Comparison of ENCODE assay signal across 27 cellular contexts in genomic region chr12:125128380-125128779, GRCh38. TPM values are rescaled to one million over a fixed set of nuclear protein-coding genes. Genes with fewer than 3 reads are reported as not detected.
"Had no signal": no experiment of that assay in that cellular context is flagged by ENCODE, and none has a peak within 500 bp of the region (broad histone marks: within the 10 kb centered on the region; RNA-seq: fewer than 3 reads in every experiment).

No MANE protein-coding gene starts in this region.

- ATAC-seq: activated CD4-positive, CD25-positive, alpha-beta regulatory T cell treated with anti-CD3 and anti-CD28 coated beads, Interleukin-2, amount 50 U/mL, for 24 hours; activated CD8-positive, alpha-beta T cell treated with anti-CD3 and anti-CD28 coated beads for 36 hours; activated T-cell treated with anti-CD3 and anti-CD28 coated beads, Interleukin-2, amount 50 U/mL, for 72 hours; SK-N-SH treated with all-trans-retinoic acid at 6 μM for 48 hours had no signal

- H3K27me3 ChIP-seq: breast epithelium, Peyer's patch, SJSA1 had no signal

- DNase-seq: activated CD4-positive, alpha-beta T cell treated with anti-CD3 and anti-CD28 coated beads for 4 hours; activated CD8-positive, alpha-beta memory T cell treated with anti-CD3 and anti-CD28 coated beads, Interleukin-2, amount 50 U/mL, for 4 hours; activated CD8-positive, alpha-beta T cell treated with anti-CD3 and anti-CD28 coated beads for 36 hours; activated gamma-delta T cell treated with Interleukin-2 at 50 U/mL for 16 hours; activated naive CD4-positive, alpha-beta T cell treated with anti-CD3 and anti-CD28 coated beads, Interleukin-2, amount 10 ng/mL, durations not matched to agents 7 days and 5 days; activated naive CD8-positive, alpha-beta T cell treated with anti-CD3 and anti-CD28 coated beads for 36 hours; activated T-cell treated with anti-CD3 and anti-CD28 coated beads, Interleukin-2, amount 50 U/mL, for 72 hours; Kasumi-1; KBM-7; NCI-H1105 treated with DMSO at 0.1 percent for 48 hours; NCI-H1694 treated with DMSO at 0.1 percent for 48 hours; NCI-H2029 treated with DMSO at 0.1 percent for 48 hours; NCI-H446; NCI-H524 treated with DMSO at 0.1 percent for 48 hours; NCI-H774; NK-92 treated with Interleukin-12 subunit alpha and Interleukin-12 subunit beta, amount 100 ng/mL, for 24 hours; OCI-M1; Peyer's patch; SHP77; SW 1271 had no signal

- H3K27ac ChIP-seq: breast epithelium, Peyer's patch, RWPE1, SJSA1 had no signal

- H3K4me3 ChIP-seq: breast epithelium, Peyer's patch, SJSA1 had no signal

RNA-seq across cellular contexts. Expression of gene TMEM132B, which starts 57.8 kb away (rescaled TPM):
- total RNA-seq: activated CD8-positive, alpha-beta T cell treated with anti-CD3 and anti-CD28 coated beads for 36 hours; activated naive CD8-positive, alpha-beta T cell treated with anti-CD3 and anti-CD28 coated beads for 36 hours; activated T-cell treated with anti-CD3 and anti-CD28 coated beads, Interleukin-2, amount 50 U/mL, for 72 hours; activated T-helper 2 cell treated with anti-CD3 and anti-CD28 coated beads, Interferon-gamma antibody, Interleukin-2, Interleukin-4, amounts not matched to agents 10 μg/mL and 5 μg/mL and 100 μg/mL, durations not matched to agents 14 hours and 24 hours and 36 hours; T-helper 1 cell treated with Interleukin-12 subunit alpha and Interleukin-12 subunit beta and Interleukin-4 antibody, amounts not matched to agents 30 ng/mL and 1 ng/mL, for 36 hours had no signal
